ENCODE assay signal across 1 cellular context in genomic region chr2:191593622-191594416, GRCh38.
TF ChIP-seq lines count a peak whose summit lies in the region.

No MANE protein-coding gene starts in this region.

TF ChIP-seq in GM23338, 12 proteins besides CTCF, POLR2A, EP300 and RAD21 (continued from another document):
- TF ChIP-seq ZNF462 (CRISPR knock-in tag; IDR thresholded peaks at IDR 0.05), result no peak
- no peak for TF ChIP-seq ZNF114 (CRISPR knock-in tag; IDR thresholded peaks at IDR 0.05)
- no peak for TF ChIP-seq ETS1 (IDR thresholded peaks at IDR 0.05)
- TF ChIP-seq CREB1 (CRISPR knock-in tag; IDR thresholded peaks at IDR 0.05; ENCODE audit: low read depth), result no peak
- TF ChIP-seq NANOG (IDR thresholded peaks at IDR 0.05; ENCODE audit: borderline replicate concordance), result no peak
- TF ChIP-seq POLR2AphosphoS5 (IDR thresholded peaks at IDR 0.05; ENCODE audit: low read depth), result no peak
- TF ChIP-seq STAT1 (IDR thresholded peaks at IDR 0.05; ENCODE audit: unreplicated experiment), result no peak
- no peak for TF ChIP-seq REST (IDR thresholded peaks at IDR 0.05; ENCODE audit: unreplicated experiment)
